Comparison of ENCODE assay signal across 22 cellular contexts in genomic region chr2:65778126-65778525, GRCh38.
"Had no signal": no experiment of that assay in that cellular context is flagged by ENCODE, and none has a peak within 500 bp of the region (broad histone marks: within the 10 kb centered on the region; RNA-seq: fewer than 3 reads in every experiment).

No MANE protein-coding gene starts in this region.

- H3K4me1 Mint-ChIP-seq: activated CD4-positive, alpha-beta T cell treated with anti-CD3 and anti-CD28 coated beads for 36 hours; naive thymus-derived CD8-positive, alpha-beta T cell; T-helper 17 cell had no signal

- H3K36me3 Mint-ChIP-seq: activated naive CD4-positive, alpha-beta T cell treated with anti-CD3 and anti-CD28 coated beads, Interleukin-2, amount 50 U/mL, for 72 hours; naive thymus-derived CD8-positive, alpha-beta T cell had no signal

- FAIRE-seq: endothelial cell of umbilical vein, islet of Langerhans had no signal

- DNase-seq: activated CD4-positive, alpha-beta T cell treated with anti-CD3 and anti-CD28 coated beads for 36 hours; activated CD8-positive, alpha-beta memory T cell treated with anti-CD3 and anti-CD28 coated beads, Interleukin-2, amount 50 U/mL, for 4 hours; activated CD8-positive, alpha-beta T cell treated with anti-CD3 and anti-CD28 coated beads for 36 hours; activated effector memory CD4-positive, alpha-beta T cell treated with anti-CD3 and anti-CD28 coated beads, Interleukin-2, amount 50 U/mL, for 16 hours; activated T-cell treated with anti-CD3 and anti-CD28 coated beads, Interleukin-2, amount 50 U/mL, for 48 hours; central memory CD4-positive, alpha-beta T cell; foreskin fibroblast; glutamatergic neuron; hypothalamus; left colon; naive thymus-derived CD8-positive, alpha-beta T cell; stimulated activated CD4-positive, alpha-beta T cell treated with anti-CD3 and anti-CD28 coated beads, Interleukin-12 subunit alpha, Interleukin-12 subunit beta, amount 100 ng/mL, for 4 hours; stimulated activated CD4-positive, alpha-beta T cell treated with anti-CD3 and anti-CD28 coated beads, Interleukin-2, amount 100 ng/mL, for 24 hours; stomach; T-helper 17 cell; testis; upper lobe of right lung; WERI-Rb-1 had no signal

- H3K27me3 ChIP-seq: stomach, testis, upper lobe of right lung had no signal

- H3K9me3 Mint-ChIP-seq: activated naive CD4-positive, alpha-beta T cell treated with anti-CD3 and anti-CD28 coated beads, Interleukin-2, amount 50 U/mL, for 72 hours had no signal

- H3K27ac Mint-ChIP-seq: activated CD4-positive, alpha-beta T cell treated with anti-CD3 and anti-CD28 coated beads for 36 hours; activated CD8-positive, alpha-beta T cell treated with anti-CD3 and anti-CD28 coated beads for 36 hours; activated naive CD4-positive, alpha-beta T cell treated with anti-CD3 and anti-CD28 coated beads, Interleukin-2, amount 50 U/mL, for 72 hours; naive thymus-derived CD8-positive, alpha-beta T cell; T-helper 17 cell had no signal

- H3K4me3 Mint-ChIP-seq: activated CD4-positive, alpha-beta T cell treated with anti-CD3 and anti-CD28 coated beads for 36 hours; activated CD8-positive, alpha-beta T cell treated with anti-CD3 and anti-CD28 coated beads for 36 hours; naive thymus-derived CD8-positive, alpha-beta T cell; T-helper 17 cell had no signal

- ATAC-seq: activated CD4-positive, alpha-beta T cell treated with anti-CD3 and anti-CD28 coated beads for 36 hours; activated CD8-positive, alpha-beta T cell treated with anti-CD3 and anti-CD28 coated beads for 36 hours; activated naive CD4-positive, alpha-beta T cell treated with anti-CD3 and anti-CD28 coated beads, Interleukin-2, amount 50 U/mL, for 72 hours; left colon; naive thymus-derived CD8-positive, alpha-beta T cell; T-helper 17 cell; upper lobe of right lung had no signal

- H3K36me3 ChIP-seq: stomach, upper lobe of right lung, WERI-Rb-1 had no signal

- H3K4me3 ChIP-seq: coronary artery, stomach, testis, upper lobe of right lung had no signal
